ENCODE assay signal across 1 cellular context in the genomic region with DNA sequence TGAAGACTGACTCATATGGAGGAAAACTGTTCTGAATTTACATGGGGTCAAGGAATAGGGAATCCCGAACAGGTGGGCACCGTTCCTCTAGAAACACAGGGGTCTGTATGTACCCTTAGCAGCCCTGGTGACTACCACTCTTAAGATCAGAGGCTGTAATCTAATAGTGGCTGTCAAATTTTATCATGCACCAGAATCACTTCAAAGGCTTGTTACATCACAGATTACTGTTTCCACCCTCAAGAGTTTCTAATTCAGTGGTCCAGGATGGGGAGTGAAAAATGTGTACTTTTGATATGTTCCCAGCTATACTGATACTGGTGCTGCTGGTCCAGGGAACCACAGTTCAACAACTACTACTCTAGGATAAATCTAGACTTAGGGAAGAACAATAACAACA.
TF ChIP-seq lines count a peak whose summit lies in the region.

No MANE protein-coding gene starts in this region.

TF ChIP-seq in HEK293, 187 proteins besides CTCF, POLR2A, EP300 and RAD21 (continued from another document):
- TF ChIP-seq PBX3 (CRISPR knock-in tag; IDR thresholded peaks at IDR 0.05), result no peak
- TF ChIP-seq, protein P1, sequence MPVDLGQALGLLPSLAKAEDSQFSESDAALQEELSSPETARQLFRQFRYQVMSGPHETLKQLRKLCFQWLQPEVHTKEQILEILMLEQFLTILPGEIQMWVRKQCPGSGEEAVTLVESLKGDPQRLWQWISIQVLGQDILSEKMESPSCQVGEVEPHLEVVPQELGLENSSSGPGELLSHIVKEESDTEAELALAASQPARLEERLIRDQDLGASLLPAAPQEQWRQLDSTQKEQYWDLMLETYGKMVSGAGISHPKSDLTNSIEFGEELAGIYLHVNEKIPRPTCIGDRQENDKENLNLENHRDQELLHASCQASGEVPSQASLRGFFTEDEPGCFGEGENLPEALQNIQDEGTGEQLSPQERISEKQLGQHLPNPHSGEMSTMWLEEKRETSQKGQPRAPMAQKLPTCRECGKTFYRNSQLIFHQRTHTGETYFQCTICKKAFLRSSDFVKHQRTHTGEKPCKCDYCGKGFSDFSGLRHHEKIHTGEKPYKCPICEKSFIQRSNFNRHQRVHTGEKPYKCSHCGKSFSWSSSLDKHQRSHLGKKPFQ (tag by site-specific recombination; IDR thresholded peaks at IDR 0.05), result no peak
